ENCODE assay signal across 20 cellular contexts in genomic region chr2:167333245-167333644, GRCh38. TPM values are rescaled to one million over a fixed set of nuclear protein-coding genes. Genes with fewer than 3 reads are reported as not detected.
A peak's percentile ranks its signal among the peaks of the same experiment; 100 is the strongest.
DNase-seq lines count a peak whose midpoint lies in the region; ATAC-seq and TF ChIP-seq lines count a peak whose summit lies in the region.
"Had no signal": no experiment of that assay in that cellular context is flagged by ENCODE, and none has a peak within 500 bp of the region (broad histone marks: within the 10 kb centered on the region; RNA-seq: fewer than 3 reads in every experiment).

No MANE protein-coding gene starts in this region.

- no peaks in the 10 kb centered on the region for H3K4me1 Mint-ChIP-seq in effector memory CD8-positive, alpha-beta T cell (ENCODE audit: low read depth in 2 of 2)
- H3K4me1 Mint-ChIP-seq: activated naive CD8-positive, alpha-beta T cell treated with anti-CD3 and anti-CD28 coated beads for 36 hours had no signal

- H3K9me3 ChIP-seq in cardiac muscle cell (ENCODE audit: low read depth) (no peaks in the 10 kb centered on the region), iPS-20b (ENCODE audit: insufficient read depth, low read depth, low read length) (no peaks in the 10 kb centered on the region), transverse colon (no peaks in the 10 kb centered on the region)

- H3K27me3 Mint-ChIP-seq in effector memory CD8-positive, alpha-beta T cell: no peaks in the 10 kb centered on the region

- H3K4me3 ChIP-seq in cardiac muscle cell: no peak overlapping the region
- H3K4me3 ChIP-seq in iPS-20b (ENCODE audit: low read length): peak overlapping the region; percentile 48; the same call in 1 of the 2 replicates
- H3K4me3 ChIP-seq in transverse colon: no peak overlapping the region
- H3K4me3 ChIP-seq: heart right ventricle had no signal

- H3K36me3 ChIP-seq in cardiac muscle cell (no peaks in the 10 kb centered on the region), iPS-20b (ENCODE audit: insufficient read depth, low read depth, low read length) (no peaks in the 10 kb centered on the region), transverse colon (no peaks in the 10 kb centered on the region)
- H3K36me3 ChIP-seq: heart right ventricle had no signal

- no peak overlapping the region for H3K4me3 Mint-ChIP-seq in effector memory CD8-positive, alpha-beta T cell
- H3K4me3 Mint-ChIP-seq: activated naive CD8-positive, alpha-beta T cell treated with anti-CD3 and anti-CD28 coated beads for 36 hours; T-helper 1 cell treated with Interleukin-12 subunit alpha and Interleukin-12 subunit beta and Interleukin-4 antibody, amounts not matched to agents 30 μg/mL and 1 μg/mL, for 36 hours had no signal

- H3K27ac ChIP-seq in cardiac muscle cell (peak overlapping the region; percentile 40), iPS-20b (ENCODE audit: low read length) (no peak overlapping the region), transverse colon (peak overlapping the region; percentile 61 to 69 (median 64))
- H3K27ac ChIP-seq: heart right ventricle had no signal

- whole genome bisulfite sequencing in transverse colon (ENCODE audit: low coverage in 1 of 2), 2 donors: 72 to 81% methylated on average over 3 of the region's 3 CpGs

- ATAC-seq in left cardiac atrium (no peak), GM18858 (IDR thresholded peaks at IDR 0.05; ENCODE audit: unreplicated experiment) (no peak)
- no peak for ATAC-seq in effector memory CD8-positive, alpha-beta T cell (replicated peaks)
- ATAC-seq: heart right ventricle, Right ventricle myocardium inferior, sciatic nerve had no signal

- TF ChIP-seq EP300 in transverse colon (IDR thresholded peaks at IDR 0.05; ENCODE audit: low read depth): no peak

- DNase-seq in cardiac muscle cell (ENCODE audit: low read depth in 1 of 2, low spot score in 1 of 2) (peak in 1 of 2 donors; percentile 9), left cardiac atrium (no peak), SK-N-DZ (ENCODE audit: low spot score) (peak; percentile 45), transverse colon (no peak), GM03348 (ENCODE audit: low spot score) (no peak)
- DNase-seq in effector memory CD8-positive, alpha-beta T cell: no peak
- DNase-seq: activated CD4-positive, CD25-positive, alpha-beta regulatory T cell; activated CD8-positive, alpha-beta memory T cell treated with anti-CD3 and anti-CD28 coated beads for 24 hours; activated naive CD8-positive, alpha-beta T cell treated with anti-CD3 and anti-CD28 coated beads for 36 hours; heart right ventricle; kidney; midbrain; NCI-H146; NCI-H446; nucleus accumbens had no signal

- in situ Hi-C loops in transverse colon (cut with MboI; ENCODE audit: low pct_ligation_motif_present in 1 of 4, low pct_unique_long_range_greater_than_20kb in 1 of 4, low sequenced_read_pairs in 3 of 4): no loop called here

- H3K27me3 ChIP-seq in cardiac muscle cell: no peaks in the 10 kb centered on the region
- no peaks in the 10 kb centered on the region for H3K27me3 ChIP-seq in iPS-20b (ENCODE audit: insufficient read depth, low read length)
- H3K27me3 ChIP-seq in transverse colon: no peaks in the 10 kb centered on the region

- intact Hi-C loops in left cardiac atrium (cut with DNase I): no loop called here
- intact Hi-C loops in transverse colon (cut with DNase I; ENCODE audit: low total_unique reads): no loop called here

- no peaks in the 10 kb centered on the region for H3K36me3 Mint-ChIP-seq in effector memory CD8-positive, alpha-beta T cell (ENCODE audit: insufficient read depth)
- H3K36me3 Mint-ChIP-seq: activated naive CD8-positive, alpha-beta T cell treated with anti-CD3 and anti-CD28 coated beads for 36 hours had no signal

- peak overlapping the region; percentile 34; the same call in 1 of the 2 replicates for H3K9ac ChIP-seq in iPS-20b (ENCODE audit: low read depth, low read length)

- no peak overlapping the region for H3K27ac Mint-ChIP-seq in effector memory CD8-positive, alpha-beta T cell
- H3K27ac Mint-ChIP-seq: activated naive CD8-positive, alpha-beta T cell treated with anti-CD3 and anti-CD28 coated beads for 36 hours; T-helper 1 cell treated with Interleukin-12 subunit alpha and Interleukin-12 subunit beta and Interleukin-4 antibody, amounts not matched to agents 30 μg/mL and 1 μg/mL, for 36 hours had no signal

- no peak for TF ChIP-seq CTCF in cardiac muscle cell (IDR thresholded peaks at IDR 0.05; ENCODE audit: low read depth, low read length)
- peak in 1 of 5 experiments; percentile 6 for TF ChIP-seq CTCF in transverse colon (IDR thresholded peaks at IDR 0.05)

- H3K4me1 ChIP-seq in cardiac muscle cell (ENCODE audit: low read depth): peaks cover 35% of the 10 kb centered on the region
- peaks cover 76% of the 10 kb centered on the region for H3K4me1 ChIP-seq in iPS-20b (ENCODE audit: insufficient read depth, low read length)
- H3K4me1 ChIP-seq in transverse colon: peaks cover 5 to 38% (median 19%) of the 10 kb centered on the region in 4 donors
- H3K4me1 ChIP-seq: heart right ventricle had no signal

- no peak for TF ChIP-seq POLR2A in transverse colon (IDR thresholded peaks at IDR 0.05)

- H3K9me3 Mint-ChIP-seq in effector memory CD8-positive, alpha-beta T cell: peaks cover 3 to 5% of the 10 kb centered on the region in 2 donors
- H3K9me3 Mint-ChIP-seq: activated naive CD8-positive, alpha-beta T cell treated with anti-CD3 and anti-CD28 coated beads for 36 hours; T-helper 1 cell treated with Interleukin-12 subunit alpha and Interleukin-12 subunit beta and Interleukin-4 antibody, amounts not matched to agents 30 μg/mL and 1 μg/mL, for 36 hours had no signal

RNA-seq across cellular contexts. Expression of gene B3GALT1, which starts 40.4 kb away (rescaled TPM):
- total RNA-seq in cardiac muscle cell (3.5 and 3.8 TPM in 2 replicates), left cardiac atrium (under 1 TPM in 1 of 2 donors, not detected in 1; 0.03 TPM), transverse colon (10 to 100 TPM in 2 of 4 donors, 1 to 10 TPM in 2; 1.6 to 10.8 (median 6.9) TPM)
- polyA plus RNA-seq in cardiac muscle cell: 2.3 and 2.4 TPM in 2 replicates
- polyA plus RNA-seq in SK-N-DZ (2014; cell fraction: cytosol; rRNA removed): 4.2 and 6.3 TPM in 2 replicates
- polyA plus RNA-seq in SK-N-DZ (2014; cell fraction: nucleus; rRNA removed): 3.6 and 3.8 TPM in 2 replicates
- total RNA-seq: activated naive CD8-positive, alpha-beta T cell treated with anti-CD3 and anti-CD28 coated beads for 36 hours had no signal
